In the genomic region with DNA sequence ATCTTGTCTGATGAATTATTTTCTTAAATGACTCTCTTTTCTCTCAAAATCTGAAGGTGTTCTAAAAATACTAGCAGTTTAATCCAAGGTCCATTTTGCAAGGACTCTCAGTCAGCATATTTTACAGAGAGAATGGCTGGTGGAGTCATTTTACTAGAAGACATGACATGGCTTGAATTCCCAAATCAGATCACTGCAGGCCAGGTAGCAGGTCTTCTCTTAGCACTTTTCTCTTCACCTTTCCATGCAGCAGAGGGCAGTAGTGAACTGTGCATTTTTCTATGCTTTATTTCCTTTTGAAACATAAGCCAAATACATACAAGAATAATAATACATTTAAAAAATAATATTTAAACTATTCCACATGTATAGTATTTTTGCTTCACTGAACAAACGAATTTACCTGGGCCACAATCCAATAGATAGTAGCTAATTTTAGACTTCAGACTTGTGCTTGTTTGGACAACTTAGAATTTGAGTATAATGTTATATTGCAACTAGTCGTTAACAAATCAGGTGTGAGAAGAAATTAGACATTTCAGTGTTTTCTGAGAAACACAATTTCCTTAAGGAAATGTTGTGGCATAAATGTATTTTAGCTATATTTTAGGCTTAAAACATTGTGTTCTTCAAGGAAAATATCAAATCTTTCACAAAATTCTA, we compare ENCODE assay signal across 9 cellular contexts.
DNase-seq lines count a peak whose midpoint lies in the region; ATAC-seq and TF ChIP-seq lines count a peak whose summit lies in the region.
"Had no signal": no experiment of that assay in that cellular context is flagged by ENCODE, and none has a peak within 500 bp of the region (broad histone marks: within the 10 kb centered on the region; RNA-seq: fewer than 3 reads in every experiment).

No MANE protein-coding gene starts in this region.

- intact Hi-C loops in head of caudate nucleus (cut with DNase I) = no loop called here

- peak; percentile 55 to 58 for DNase-seq in AML-193 (lab: John Stamatoyannopoulos, UW)
- peak; percentile 20 for DNase-seq in GM20000 (ENCODE audit: low spot score)
- peak; percentile 93 for DNase-seq in NCI-H748 treated with DMSO at 0.1 percent for 48 hours (lab: John Stamatoyannopoulos, UW)
- DNase-seq in activated gamma-delta T cell treated with anti-CD3 and anti-CD28 coated beads, Interleukin-2, amount 50 U/mL, for 16 hours (ENCODE audit: low read depth) = peak; percentile 11
- peak in 24 of 42 donors; percentile 4 to 69 (median 46) for DNase-seq in head of caudate nucleus
- DNase-seq in retinal pigment epithelial cell (ENCODE audit: low read depth) = no peak

- TF ChIP-seq CTCF in GM20000 (IDR thresholded peaks at IDR 0.05; ENCODE audit: extremely low read depth, missing control alignments) (no peak), retinal pigment epithelial cell (conservative IDR thresholded peaks at IDR 0.05; ENCODE audit: low read depth, low read length) (peak; percentile 80)

- ATAC-seq in GM19324 (IDR thresholded peaks at IDR 0.05; ENCODE audit: low FRiP score, unreplicated experiment) = no peak
- no peak for ATAC-seq in HG02623 (IDR thresholded peaks at IDR 0.05; ENCODE audit: unreplicated experiment)

- H3K4me3 ChIP-seq in retinal pigment epithelial cell (ENCODE audit: low read length) = no peak overlapping the region
- H3K4me3 ChIP-seq: ovary had no signal
